9 cellular contexts compared by ENCODE assay signal in genomic region chr18:45666520-45666919, GRCh38. TPM values are rescaled to one million over a fixed set of nuclear protein-coding genes. Genes with fewer than 3 reads are reported as not detected.
DNase-seq lines count a peak whose midpoint lies in the region; ATAC-seq and TF ChIP-seq lines count a peak whose summit lies in the region.
"Had no signal": no experiment of that assay in that cellular context is flagged by ENCODE, and none has a peak within 500 bp of the region (broad histone marks: within the 10 kb centered on the region; RNA-seq: fewer than 3 reads in every experiment).

No MANE protein-coding gene starts in this region.

- no peaks in the 10 kb centered on the region for H3K9me3 ChIP-seq in adrenal gland (replicated peaks in 1 of 3)
- no peaks in the 10 kb centered on the region for H3K9me3 ChIP-seq in BE2C
- H3K9me3 ChIP-seq in esophagus squamous epithelium: no peaks in the 10 kb centered on the region
- H3K9me3 ChIP-seq: breast epithelium had no signal

- intact Hi-C loops in adrenal gland (cut with DNase I): loop anchor here (10.0 kb wide), 2 partner anchors 308 to 408 kb away; partner anchors contain the start of gene PSTPIP2 (in 2 of the 2)
- intact Hi-C loops in esophagus squamous epithelium (cut with DNase I): no loop called here

- H3K4me3 ChIP-seq in adrenal gland (no peak overlapping the region), BE2C (ENCODE audit: low read depth, low read length) (no peak overlapping the region), esophagus squamous epithelium (no peak overlapping the region)
- H3K4me3 ChIP-seq: breast epithelium had no signal

- H3K27ac ChIP-seq in adrenal gland: peak overlapping the region; percentile 64 to 88 (median 76)
- no peak overlapping the region for H3K27ac ChIP-seq in esophagus squamous epithelium
- H3K27ac ChIP-seq: breast epithelium had no signal

- peaks cover 35 to 42% of the 10 kb centered on the region in 2 donors for H3K4me1 ChIP-seq in adrenal gland (replicated peaks in 1 of 2)
- no peaks in the 10 kb centered on the region for H3K4me1 ChIP-seq in BE2C
- peaks cover 0 to 11% (median 0%) of the 10 kb centered on the region in 3 donors for H3K4me1 ChIP-seq in esophagus squamous epithelium
- H3K4me1 ChIP-seq: breast epithelium had no signal

- TF ChIP-seq CTCF in GM10266 (IDR thresholded peaks at IDR 0.05; ENCODE audit: control insufficient read depth, insufficient read depth, low read depth, missing control alignments) (no peak), adrenal gland (IDR thresholded peaks at IDR 0.05) (no peak), BE2C (IDR thresholded peaks at IDR 0.05; ENCODE audit: low read depth, low read length) (no peak), esophagus squamous epithelium (IDR thresholded peaks at IDR 0.05) (no peak)

- WGBS in adrenal gland, 4 donors: 12 to 20% (median 16%) methylated on average over 3 of the region's 3 CpGs
- 37 to 42% methylated on average over 3 of the region's 3 CpGs for WGBS in esophagus squamous epithelium, 2 donors

- DNase-seq in GM10266 (ENCODE audit: extremely low spot score): peak; percentile 34
- peak in 2 of 7 donors; percentile 36 to 43 for DNase-seq in adrenal gland
- no peak for DNase-seq in AML-193 (lab: John Stamatoyannopoulos, UW)
- DNase-seq in BE2C: no peak
- DNase-seq in esophagus squamous epithelium (lab: John Stamatoyannopoulos, UW): no peak
- DNase-seq in HCEC 1CT: no peak

- ATAC-seq in GM19455 (IDR thresholded peaks at IDR 0.05; ENCODE audit: unreplicated experiment) (peak; percentile 67), HG03354 (IDR thresholded peaks at IDR 0.05; ENCODE audit: poor library complexity, severe bottlenecking, unreplicated experiment) (peak; percentile 69)

- H3K27me3 ChIP-seq in adrenal gland (no peaks in the 10 kb centered on the region), BE2C (no peaks in the 10 kb centered on the region), esophagus squamous epithelium (no peaks in the 10 kb centered on the region)
- H3K27me3 ChIP-seq: breast epithelium had no signal

- H3K36me3 ChIP-seq in adrenal gland (replicated peaks in 1 of 2) (no peaks in the 10 kb centered on the region), BE2C (no peaks in the 10 kb centered on the region), esophagus squamous epithelium (no peaks in the 10 kb centered on the region)
- H3K36me3 ChIP-seq: breast epithelium had no signal

- TF ChIP-seq POLR2A in adrenal gland (IDR thresholded peaks at IDR 0.05) (no peak), esophagus squamous epithelium (IDR thresholded peaks at IDR 0.05) (no peak)

RNA-seq across cellular contexts. Expression of gene SLC14A2, which starts 51.2 kb away (rescaled TPM):
- 1 to 10 TPM in 5 of 8 donors, under 1 TPM in 3; 0.30 to 2.0 (median 1.5) TPM for total RNA-seq in adrenal gland
- polyA plus RNA-seq in adrenal gland: 1 to 10 TPM in 1 of 3 donors, under 1 TPM in 2; 0.24 to 6.6 (median 0.84) TPM
- 0.09 TPM for polyA plus RNA-seq in BE2C (2012; ENCODE audit: insufficient read depth, insufficient read length, low read depth)
- not detected for total RNA-seq in esophagus squamous epithelium

RNA-seq across cellular contexts. Expression of gene SLC14A1, which starts 57.5 kb away (rescaled TPM):
- total RNA-seq in adrenal gland (1 to 10 TPM in 6 of 8 donors, under 1 TPM in 2; 0.57 to 8.8 (median 2.0) TPM), esophagus squamous epithelium (1 to 10 TPM in 1 of 4 donors, under 1 TPM in 2, not detected in 1; 0.53 to 1.1 (median 0.53) TPM)
- polyA plus RNA-seq in adrenal gland: 1 to 10 TPM; 1.3 to 3.6 (median 3.5) TPM
- polyA plus RNA-seq in BE2C (2012; ENCODE audit: insufficient read depth, insufficient read length, low read depth): not detected

Comparison
In these comparisons a context has a peak if more than half of its experiments do, and no peak if none do; other contexts are left out.
1. H3K27ac ChIP-seq: peak in adrenal gland (5 of 5); none in esophagus squamous epithelium (0 of 4).